In the genomic region with DNA sequence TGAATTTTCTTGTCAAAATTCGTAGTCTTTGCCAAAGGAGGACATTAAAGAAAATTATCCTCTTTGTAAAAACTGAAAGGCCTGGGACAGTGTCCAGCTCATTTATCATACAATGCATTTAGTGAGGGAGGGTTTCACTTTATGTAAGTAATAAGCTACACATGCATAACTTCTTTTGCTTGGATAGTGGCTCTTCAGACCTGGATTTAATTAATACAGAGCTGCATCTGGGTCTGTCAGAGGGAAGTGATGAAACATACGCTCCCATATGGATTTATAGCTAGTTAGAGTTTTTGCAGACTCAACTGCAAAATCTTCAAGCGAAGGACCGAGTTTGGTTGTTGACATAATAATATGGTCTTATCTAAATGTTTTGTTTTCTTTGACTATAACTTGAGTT, we compare ENCODE assay signal across 21 cellular contexts.
DNase-seq lines count a peak whose midpoint lies in the region; ATAC-seq, FAIRE-seq and TF ChIP-seq lines count a peak whose summit lies in the region.
"Had no signal": no experiment of that assay in that cellular context is flagged by ENCODE, and none has a peak within 500 bp of the region (broad histone marks: within the 10 kb centered on the region; RNA-seq: fewer than 3 reads in every experiment).

No MANE protein-coding gene starts in this region.

- WGBS in H9 (ENCODE audit: extremely low coverage, insufficient read length, low lambda C conversion rate): no CpG with 5 or more reads among the region's 4 CpGs

- H4K20me1 ChIP-seq in H9 (ENCODE audit: control insufficient read depth, insufficient read depth, insufficient read length): no peaks in the 10 kb centered on the region

- no peak overlapping the region for H4K5ac ChIP-seq in H9 (ENCODE audit: insufficient read length, low read depth, low read length)

- DNase-seq in AG10803 (ENCODE audit: low read depth): peak; percentile 59
- no peak for DNase-seq in glutamatergic neuron
- DNase-seq in anterior cingulate cortex (lab: John Stamatoyannopoulos, UW): no peak
- DNase-seq in H9: no peak
- DNase-seq in foreskin keratinocyte: no peak
- DNase-seq: 8988T; ACHN; Caco-2; CD4-positive, CD25-positive, alpha-beta regulatory T cell; CD8-positive, alpha-beta T cell; DMS153; DND-41; HFFc6 had no signal

- H3K79me1 ChIP-seq in H9 (ENCODE audit: insufficient read depth, low read depth, low read length, poor library complexity, severe bottlenecking): no peaks in the 10 kb centered on the region

- H3K27me3 ChIP-seq in H9 (ENCODE audit: insufficient read depth, low read length) (no peaks in the 10 kb centered on the region), foreskin keratinocyte (peaks cover 21% of the 10 kb centered on the region)

- H2BK20ac ChIP-seq in H9 (ENCODE audit: low read depth, low read length, poor library complexity, severe bottlenecking): no peak overlapping the region

- H2BK5ac ChIP-seq in H9 (ENCODE audit: insufficient read length, low read length): no peak overlapping the region

- H3K36me3 Mint-ChIP-seq in glutamatergic neuron (ENCODE audit: unreplicated experiment): peaks cover 15% of the 10 kb centered on the region
- peaks cover 23% of the 10 kb centered on the region for H3K36me3 Mint-ChIP-seq in nephron (ENCODE audit: low read depth)
- H3K36me3 Mint-ChIP-seq in H9 (ENCODE audit: insufficient read depth in 1 of 3, low read depth in 3 of 3): peaks cover 17 to 36% (median 29%) of the 10 kb centered on the region in 3 experiments
- H3K36me3 Mint-ChIP-seq: CD4-positive, CD25-positive, alpha-beta regulatory T cell; CD8-positive, alpha-beta T cell had no signal

- FAIRE-seq in endometrium (lab: Jason Lieb, UNC): peak; percentile 29
- FAIRE-seq: A549, G401.6, GM19239 had no signal

- peaks cover 4% of the 10 kb centered on the region for H3K27me3 Mint-ChIP-seq in glutamatergic neuron (ENCODE audit: unreplicated experiment)
- peaks cover 2% of the 10 kb centered on the region for H3K27me3 Mint-ChIP-seq in nephron (ENCODE audit: low read depth)
- H3K27me3 Mint-ChIP-seq in H9 (ENCODE audit: low read depth): no peaks in the 10 kb centered on the region

- H4K91ac ChIP-seq in H9 (ENCODE audit: insufficient read length, low read depth, low read length): no peak overlapping the region

- H3K14ac ChIP-seq in H9 (ENCODE audit: insufficient read depth, low read length): no peak overlapping the region

- H3K4me2 ChIP-seq in H9 (ENCODE audit: insufficient read depth, insufficient read length, low read length): no peak overlapping the region
- H3K4me2 ChIP-seq: A549, GM23338 had no signal

- H3K4me1 Mint-ChIP-seq in glutamatergic neuron (ENCODE audit: low read depth, unreplicated experiment): peaks cover 23% of the 10 kb centered on the region
- H3K4me1 Mint-ChIP-seq in nephron: peaks cover 24% of the 10 kb centered on the region
- peaks cover 16 to 17% of the 10 kb centered on the region in 2 experiments for H3K4me1 Mint-ChIP-seq in H9
- H3K4me1 Mint-ChIP-seq: CD4-positive, CD25-positive, alpha-beta regulatory T cell had no signal

- no peak overlapping the region for H4K8ac ChIP-seq in H9 (replicated peaks; ENCODE audit: insufficient read length, low read depth, low read length)

- H3K4me1 ChIP-seq in H9 (ENCODE audit: insufficient read depth, low read length) (peaks cover 3% of the 10 kb centered on the region; the same call in 1 of the 2 replicates), foreskin keratinocyte (no peaks in the 10 kb centered on the region)
- H3K4me1 ChIP-seq: Caco-2, HAP-1 had no signal

- no peak overlapping the region for H3K4me3 ChIP-seq in AG10803 (ENCODE audit: low read length)
- H3K4me3 ChIP-seq: A549, GM23338, HAP-1 had no signal

- H3K9me3 Mint-ChIP-seq in glutamatergic neuron (ENCODE audit: unreplicated experiment) (peaks cover 2% of the 10 kb centered on the region), nephron (peaks cover 29% of the 10 kb centered on the region), H9 (peaks cover 26 to 33% of the 10 kb centered on the region in 2 experiments)

- no peak overlapping the region for H2BK120ac ChIP-seq in H9 (ENCODE audit: low read depth, low read length, poor library complexity, severe bottlenecking)

- H2AK5ac ChIP-seq in H9 (ENCODE audit: insufficient read length, low read length): no peak overlapping the region

- no peak overlapping the region for H2AFZ ChIP-seq in H9 (ENCODE audit: low read length)
- H2AFZ ChIP-seq: GM23338 had no signal

- H3K27ac Mint-ChIP-seq in glutamatergic neuron (ENCODE audit: unreplicated experiment) (peak overlapping the region; percentile 95), nephron (peak overlapping the region; percentile 81 to 93 (median 84)), H9 (no peak overlapping the region)
- H3K27ac Mint-ChIP-seq: CD4-positive, CD25-positive, alpha-beta regulatory T cell; CD8-positive, alpha-beta T cell; GM23338; HFFc6 had no signal

- H3K18ac ChIP-seq in H9 (ENCODE audit: insufficient read length, low read depth, low read length): no peak overlapping the region

- H3K79me2 ChIP-seq in H9 (ENCODE audit: insufficient read depth, low read length): no peaks in the 10 kb centered on the region

- no peak overlapping the region for H2BK15ac ChIP-seq in H9 (ENCODE audit: low read depth, low read length)

- H3T11ph ChIP-seq in H9 (ENCODE audit: low read length): no peak overlapping the region

- no peak overlapping the region for H3K9ac ChIP-seq in H9 (ENCODE audit: extremely low read depth, insufficient read length, low read length)

- no peak overlapping the region for H3K23ac ChIP-seq in H9 (ENCODE audit: insufficient read length, low read depth, low read length)

- no peak for TF ChIP-seq CTCF in AG10803 (conservative IDR thresholded peaks at IDR 0.05; ENCODE audit: low read length)
- TF ChIP-seq CTCF in glutamatergic neuron (IDR thresholded peaks at IDR 0.05; ENCODE audit: partially characterized antibody, unreplicated experiment): no peak
- TF ChIP-seq CTCF in nephron (IDR thresholded peaks at IDR 0.05; ENCODE audit: unreplicated experiment in 3 of 3): no peak
- no peak for TF ChIP-seq CTCF in H9 (conservative IDR thresholded peaks at IDR 0.05)
- no peak for TF ChIP-seq CTCF in foreskin keratinocyte (conservative IDR thresholded peaks at IDR 0.05)

- H3K4me3 Mint-ChIP-seq in glutamatergic neuron (ENCODE audit: unreplicated experiment) (no peak overlapping the region), nephron (no peak overlapping the region), H9 (no peak overlapping the region)
- H3K4me3 Mint-ChIP-seq: CD4-positive, CD25-positive, alpha-beta regulatory T cell; CD8-positive, alpha-beta T cell; GM23338; HFFc6 had no signal

- H3K23me2 ChIP-seq in H9 (ENCODE audit: insufficient read length, low read depth, low read length, poor library complexity, severe bottlenecking): no peaks in the 10 kb centered on the region

- no peak overlapping the region for H2BK12ac ChIP-seq in H9 (ENCODE audit: insufficient read length, low read depth, low read length)

- H3K9me3 ChIP-seq in H9 (ENCODE audit: control insufficient read depth, low read depth, low read length): no peaks in the 10 kb centered on the region

- H3K56ac ChIP-seq in H9 (ENCODE audit: insufficient read length, low read depth, low read length): no peak overlapping the region

- H3K27ac ChIP-seq in H9 (ENCODE audit: insufficient read length, low read depth, low read length) (no peak overlapping the region), foreskin keratinocyte (no peak overlapping the region)
- H3K27ac ChIP-seq: A549, C4-2B had no signal

- H3K4ac ChIP-seq in H9 (ENCODE audit: low read depth, low read length): no peak overlapping the region

- ATAC-seq in foreskin keratinocyte: no peak
- ATAC-seq: A549; CD8-positive, alpha-beta T cell; GM23338 had no signal

Comparison
In these comparisons a context has a peak if more than half of its experiments do, and no peak if none do; other contexts are left out.
1. H3K27ac Mint-ChIP-seq: peak in glutamatergic neuron (single experiment) and nephron (3 of 3); none in H9 (0 of 3).